Comparison of ENCODE assay signal across 9 cellular contexts in the genomic region with DNA sequence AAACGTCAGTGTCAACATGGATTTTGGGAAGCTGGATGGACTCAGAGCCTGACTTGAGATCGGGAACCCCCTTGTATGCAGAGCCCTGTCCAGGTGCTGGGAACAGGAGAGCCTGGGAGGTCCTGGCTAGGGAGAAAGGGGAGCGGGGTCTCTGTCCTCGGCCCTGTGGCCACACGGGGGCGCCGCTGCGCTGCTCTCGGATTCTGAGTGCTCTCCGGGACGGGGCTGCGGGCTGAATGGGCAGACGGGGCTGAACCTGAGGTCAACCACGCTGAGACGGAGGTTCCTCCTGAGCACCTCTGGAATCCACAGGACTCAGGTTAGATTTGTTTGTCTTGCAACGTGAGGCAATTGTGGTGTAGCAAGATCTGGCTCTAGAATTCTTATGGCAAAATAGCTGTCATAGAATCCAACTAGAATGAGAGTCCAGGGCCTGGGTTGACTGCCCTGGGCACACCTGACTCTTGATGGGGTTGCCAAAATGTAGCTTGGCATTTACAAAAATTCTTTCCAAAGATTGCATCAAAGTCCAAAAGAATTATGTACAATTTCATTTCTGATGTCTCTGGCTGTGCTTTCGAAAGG. TPM values are rescaled to one million over a fixed set of nuclear protein-coding genes. Genes with fewer than 3 reads are reported as not detected.
DNase-seq lines count a peak whose midpoint lies in the region; ATAC-seq and TF ChIP-seq lines count a peak whose summit lies in the region.
"Had no signal": no experiment of that assay in that cellular context is flagged by ENCODE, and none has a peak within 500 bp of the region (broad histone marks: within the 10 kb centered on the region; RNA-seq: fewer than 3 reads in every experiment).

No MANE protein-coding gene starts in this region.

- H3K27ac ChIP-seq in CD8-positive, alpha-beta memory T cell (ENCODE audit: low read depth, low read length): no peak overlapping the region
- H3K27ac ChIP-seq: parathyroid adenoma had no signal

- peak in 4 of 5 donors; percentile 41 to 75 (median 69) for DNase-seq in CD8-positive, alpha-beta memory T cell
- DNase-seq in HUDEP-2 (lab: John Stamatoyannopoulos, UW; ENCODE audit: unreplicated experiment in 76 of 76) (peak in 52 of 76 experiments; percentile 4 to 74 (median 46)), choroid plexus epithelial cell (ENCODE audit: low read depth) (peak; percentile 13), mucosa of descending colon (peak; percentile 48 to 80 (median 71)), NCI-H2171 (lab: John Stamatoyannopoulos, UW) (no peak), inferior parietal cortex (ENCODE audit: extremely low spot score) (no peak)
- DNase-seq in activated CD4-positive, CD25-positive, alpha-beta regulatory T cell treated with anti-CD3 and anti-CD28 coated beads, Interleukin-2, amount 50 U/mL, for 16 hours (ENCODE audit: low read depth, low spot score): peak; percentile 54
- peak; percentile 75 to 76 for DNase-seq in stimulated activated naive CD8-positive, alpha-beta T cell treated with anti-CD3 and anti-CD28 coated beads, Interleukin-15, amount 100 ng/mL, for 72 hours

- peaks cover 20% of the 10 kb centered on the region for H3K4me1 ChIP-seq in CD8-positive, alpha-beta memory T cell (ENCODE audit: insufficient read depth, low read length)
- peaks cover 2% of the 10 kb centered on the region for H3K4me1 ChIP-seq in mucosa of descending colon (ENCODE audit: low read depth)
- H3K4me1 ChIP-seq: parathyroid adenoma had no signal

- no peaks in the 10 kb centered on the region for H3K9me3 ChIP-seq in CD8-positive, alpha-beta memory T cell (ENCODE audit: low read length)
- H3K9me3 ChIP-seq in mucosa of descending colon: no peaks in the 10 kb centered on the region

- intact Hi-C loops in mucosa of descending colon (cut with DNase I, micrococcal nuclease): loop anchor here in 1 of 2 donors (10.0 kb wide), 1 partner anchor 132 kb away; no protein-coding TSS in a partner anchor

- TF ChIP-seq CTCF in choroid plexus epithelial cell (conservative IDR thresholded peaks at IDR 0.05; ENCODE audit: low read depth, low read length): peak; percentile 57
- peak; percentile 67 for TF ChIP-seq CTCF in mucosa of descending colon (IDR thresholded peaks at IDR 0.05)

- POLR2A ChIA-PET in CD8-positive, alpha-beta memory T cell (lab: Charles Lee): interaction anchor here (1.4 kb wide), 1 partner anchor 35 kb away, joined by 3 read pairs; no protein-coding TSS in a partner anchor

- H3K36me3 ChIP-seq in CD8-positive, alpha-beta memory T cell (ENCODE audit: insufficient read depth, low read length): no peaks in the 10 kb centered on the region
- H3K36me3 ChIP-seq in mucosa of descending colon (ENCODE audit: low read depth): no peaks in the 10 kb centered on the region

- no peak overlapping the region for H3K4me3 ChIP-seq in CD8-positive, alpha-beta memory T cell (ENCODE audit: low read length)
- H3K4me3 ChIP-seq in choroid plexus epithelial cell (ENCODE audit: low read depth, low read length) (no peak overlapping the region), mucosa of descending colon (no peak overlapping the region)

- ATAC-seq in mucosa of descending colon: peak; percentile 84
- ATAC-seq in stimulated activated naive CD8-positive, alpha-beta T cell treated with anti-CD3 and anti-CD28 coated beads, Interleukin-15, amount 100 ng/mL, for 72 hours: peak; percentile 94

- peaks cover 5 to 27% (median 21%) of the 10 kb centered on the region in 3 donors for H3K4me1 Mint-ChIP-seq in CD8-positive, alpha-beta memory T cell
- H3K4me1 Mint-ChIP-seq in stimulated activated naive CD8-positive, alpha-beta T cell treated with anti-CD3 and anti-CD28 coated beads, Interleukin-15, amount 100 ng/mL, for 72 hours: peaks cover 35% of the 10 kb centered on the region

- CTCF ChIA-PET in CD8-positive, alpha-beta memory T cell (lab: Charles Lee): interaction anchor here (0.8 to 1.8 kb wide), 7 partner anchors 19 to 132 kb away, joined by 3 to 9 read pairs (median 4); no protein-coding TSS in a partner anchor

- H3K27me3 Mint-ChIP-seq in CD8-positive, alpha-beta memory T cell: peaks cover 14 to 46% of the 10 kb centered on the region in 2 donors
- H3K27me3 Mint-ChIP-seq in stimulated activated naive CD8-positive, alpha-beta T cell treated with anti-CD3 and anti-CD28 coated beads, Interleukin-15, amount 100 ng/mL, for 72 hours: peaks cover 17% of the 10 kb centered on the region

- H3K36me3 Mint-ChIP-seq in CD8-positive, alpha-beta memory T cell: no peaks in the 10 kb centered on the region

- H3K27ac Mint-ChIP-seq in CD8-positive, alpha-beta memory T cell: peak overlapping the region in 1 of 8 donors; percentile 17
- H3K27ac Mint-ChIP-seq in stimulated activated naive CD8-positive, alpha-beta T cell treated with anti-CD3 and anti-CD28 coated beads, Interleukin-15, amount 100 ng/mL, for 72 hours: no peak overlapping the region

- H3K4me3 Mint-ChIP-seq in CD8-positive, alpha-beta memory T cell: no peak overlapping the region
- H3K4me3 Mint-ChIP-seq in stimulated activated naive CD8-positive, alpha-beta T cell treated with anti-CD3 and anti-CD28 coated beads, Interleukin-15, amount 100 ng/mL, for 72 hours: peak overlapping the region in 1 of 2 donors; percentile 44

- H3K27me3 ChIP-seq in CD8-positive, alpha-beta memory T cell (ENCODE audit: insufficient read depth, low read length, poor library complexity, severe bottlenecking): no peaks in the 10 kb centered on the region

- H3K9me3 Mint-ChIP-seq in CD8-positive, alpha-beta memory T cell: no peaks in the 10 kb centered on the region
- no peaks in the 10 kb centered on the region for H3K9me3 Mint-ChIP-seq in stimulated activated naive CD8-positive, alpha-beta T cell treated with anti-CD3 and anti-CD28 coated beads, Interleukin-15, amount 100 ng/mL, for 72 hours

RNA-seq across cellular contexts. Expression of a gene that starts 20.6 kb away (rescaled TPM):
- total RNA-seq in CD8-positive, alpha-beta memory T cell: 100 to 1,000 TPM; 222 to 242 TPM
- 500 TPM for polyA plus RNA-seq in CD8-positive, alpha-beta memory T cell
- 100 to 1,000 TPM; 151 to 416 (median 198) TPM for total RNA-seq in mucosa of descending colon

RNA-seq across cellular contexts. Expression of a gene that starts 21.7 kb away (rescaled TPM):
- total RNA-seq in CD8-positive, alpha-beta memory T cell: 1 to 10 TPM; 9.0 to 9.2 TPM
- polyA plus RNA-seq in CD8-positive, alpha-beta memory T cell: 2.2 TPM
- total RNA-seq in mucosa of descending colon: not detected

RNA-seq across cellular contexts. Expression of a gene that starts 45.7 kb away (rescaled TPM):
- total RNA-seq in CD8-positive, alpha-beta memory T cell: not detected
- polyA plus RNA-seq in CD8-positive, alpha-beta memory T cell: not detected
- total RNA-seq in mucosa of descending colon: not detected

Comparison
In these comparisons a context has a peak if more than half of its experiments do, and no peak if none do; other contexts are left out.
1. DNase-seq: peak in CD8-positive, alpha-beta memory T cell (4 of 5), HUDEP-2 (52 of 76), activated CD4-positive, CD25-positive, alpha-beta regulatory T cell treated with anti-CD3 and anti-CD28 coated beads, Interleukin-2, amount 50 U/mL, for 16 hours (single experiment), choroid plexus epithelial cell (single experiment), mucosa of descending colon (3 of 3) and stimulated activated naive CD8-positive, alpha-beta T cell treated with anti-CD3 and anti-CD28 coated beads, Interleukin-15, amount 100 ng/mL, for 72 hours (2 of 2); none in NCI-H2171 (single experiment) and inferior parietal cortex (single experiment).
2. RNA of a gene that starts 21.7 kb away (total RNA-seq): 9.0 to 9.2 TPM in CD8-positive, alpha-beta memory T cell; not detected in mucosa of descending colon; every median in the first group is over 4 times any median in the second.